ENCODE assay signal across 13 cellular contexts in the genomic region with DNA sequence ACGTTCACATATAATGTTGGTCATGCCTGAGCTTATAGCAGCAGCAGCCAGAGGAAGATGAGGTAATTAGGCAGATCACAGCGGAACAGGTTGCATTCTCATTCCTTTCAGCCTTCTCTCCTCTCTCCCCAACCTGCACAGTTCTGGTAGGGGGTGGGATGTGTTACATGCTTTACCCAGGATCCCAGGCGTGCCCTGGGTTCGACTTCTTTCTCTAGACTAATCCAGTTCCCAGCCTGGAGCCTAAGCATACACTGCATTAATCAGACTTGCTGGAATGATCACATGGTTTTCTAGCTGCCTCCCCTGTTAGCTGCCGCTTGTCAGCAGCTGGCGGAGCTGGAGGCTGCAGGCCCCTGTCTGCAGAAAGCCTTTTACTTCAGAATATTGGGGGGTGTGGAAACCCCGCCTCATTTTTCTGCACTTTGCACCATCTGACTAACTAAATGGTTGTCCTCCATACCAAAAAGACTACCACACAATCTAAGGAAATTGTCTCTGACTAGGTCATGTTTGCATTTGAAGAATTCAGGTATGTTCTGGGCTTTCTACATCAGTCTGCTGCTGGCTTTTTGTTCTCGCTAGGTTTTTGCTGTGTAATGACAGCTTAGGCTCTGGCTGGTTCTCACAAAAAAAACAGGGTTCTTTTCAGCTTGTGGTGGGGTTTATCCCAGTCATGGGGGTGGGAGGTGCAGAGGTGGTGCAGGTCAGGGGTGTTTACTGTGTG. TPM values are rescaled to one million over a fixed set of nuclear protein-coding genes. Genes with fewer than 3 reads are reported as not detected.
A peak's percentile ranks its signal among the peaks of the same experiment; 100 is the strongest.
DNase-seq lines count a peak whose midpoint lies in the region; ATAC-seq and TF ChIP-seq lines count a peak whose summit lies in the region.
"Had no signal": no experiment of that assay in that cellular context is flagged by ENCODE, and none has a peak within 500 bp of the region (broad histone marks: within the 10 kb centered on the region; RNA-seq: fewer than 3 reads in every experiment).

No MANE protein-coding gene starts in this region.

- H3K27ac ChIP-seq in mesodermal cell (ENCODE audit: low read depth, low read length, severe bottlenecking), result peak overlapping the region; percentile 82
- H3K27ac ChIP-seq in substantia nigra (ENCODE audit: low read depth, low read length, poor library complexity, severe bottlenecking), result peak overlapping the region; percentile 73
- H3K27ac ChIP-seq: 22Rv1, thyroid gland had no signal

- DNase-seq in NCI-H1417 (lab: John Stamatoyannopoulos, UW) (peak in 2 of 3 experiments; percentile 20 to 44), NCI-H1417 treated with DMSO at 0.1 percent for 48 hours (lab: John Stamatoyannopoulos, UW) (no peak), endothelial cell (ENCODE audit: low spot score) (no peak), substantia nigra (lab: John Stamatoyannopoulos, UW) (peak in 26 of 49 donors; percentile 7 to 66 (median 26)), NCI-H187 (lab: John Stamatoyannopoulos, UW) (no peak), GM10248 (ENCODE audit: extremely low spot score) (no peak)
- DNase-seq: EL, MV-4-11, thyroid gland had no signal

- no peak overlapping the region for H3K4me3 Mint-ChIP-seq in endothelial cell (ENCODE audit: unreplicated experiment)

- no peaks in the 10 kb centered on the region for H3K36me3 ChIP-seq in mesodermal cell (ENCODE audit: control insufficient read depth, insufficient read depth, low read length)
- H3K36me3 ChIP-seq: adrenal gland, thyroid gland had no signal

- CTCF ChIA-PET in GM10248 (lab: Yijun Ruan, JAX), result interaction anchor here (1.0 to 3.9 kb wide), 4 partner anchors 17 to 174 kb away, joined by 3 to 21 read pairs (median 8); no protein-coding TSS in a partner anchor

- no peak overlapping the region for H3K4me3 ChIP-seq in mesodermal cell (ENCODE audit: extremely low read depth, insufficient read depth, low read length, poor library complexity, severe bottlenecking)
- H3K4me3 ChIP-seq: adrenal gland, thyroid gland had no signal

- POLR2A ChIA-PET in GM10248 (lab: Yijun Ruan, JAX), result no interaction called here

- no peak for ATAC-seq in GM21360 (IDR thresholded peaks at IDR 0.05; ENCODE audit: unreplicated experiment)

- TF ChIP-seq CTCF in endothelial cell (IDR thresholded peaks at IDR 0.05; ENCODE audit: unreplicated experiment) (no peak), GM10248 (IDR thresholded peaks at IDR 0.05; ENCODE audit: control extremely low read depth, extremely low read depth, low read depth, missing control alignments) (no peak)

- peaks cover 27% of the 10 kb centered on the region for H3K4me1 ChIP-seq in mesodermal cell (ENCODE audit: control insufficient read depth, insufficient read depth, low read length, poor library complexity, severe bottlenecking)

- H3K9me3 Mint-ChIP-seq in endothelial cell (ENCODE audit: unreplicated experiment), result no peaks in the 10 kb centered on the region

- H3K27ac Mint-ChIP-seq in endothelial cell (ENCODE audit: unreplicated experiment), result peak overlapping the region; percentile 71

- H3K9me3 ChIP-seq in mesodermal cell (ENCODE audit: control insufficient read depth, low read length), result no peaks in the 10 kb centered on the region
- H3K9me3 ChIP-seq: adrenal gland, thyroid gland had no signal

- peaks cover 63% of the 10 kb centered on the region for H3K4me1 Mint-ChIP-seq in endothelial cell (ENCODE audit: unreplicated experiment)

- 69 to 88% methylated on average over 1 to 5 of the region's 8 CpGs for WGBS in mesodermal cell (ENCODE audit: insufficient coverage in 2 of 2), 2 experiments

- H3K27me3 Mint-ChIP-seq in endothelial cell (ENCODE audit: unreplicated experiment), result peaks cover 12% of the 10 kb centered on the region

- H3K36me3 Mint-ChIP-seq in endothelial cell (ENCODE audit: low read depth, unreplicated experiment), result peaks cover 4% of the 10 kb centered on the region

RNA-seq across cellular contexts. Expression of gene EVL, which starts 45.9 kb away (rescaled TPM):
- 142 TPM for total RNA-seq in endothelial cell (ENCODE audit: unreplicated experiment)
- 91.1 TPM for polyA plus RNA-seq in mesodermal cell (2013, experiment 1 of 2)
- 91.0 TPM for polyA plus RNA-seq in mesodermal cell (2013, experiment 2 of 2)

Comparison
In these comparisons a context has a peak if more than half of its experiments do, and no peak if none do; other contexts are left out.
1. DNase-seq: peak in NCI-H1417 (2 of 3) and substantia nigra (26 of 49); none in NCI-H1417 treated with DMSO at 0.1 percent for 48 hours (single experiment), endothelial cell (single experiment), NCI-H187 (0 of 2) and GM10248 (single experiment).